In genomic region chr9:33239922-33240321, GRCh38 we compare ENCODE assay signal across 11 cellular contexts. TPM values are rescaled to one million over a fixed set of nuclear protein-coding genes. Genes with fewer than 3 reads are reported as not detected.
DNase-seq lines count a peak whose midpoint lies in the region; ATAC-seq and TF ChIP-seq lines count a peak whose summit lies in the region.
"Had no signal": no experiment of that assay in that cellular context is flagged by ENCODE, and none has a peak within 500 bp of the region (broad histone marks: within the 10 kb centered on the region; RNA-seq: fewer than 3 reads in every experiment).

TSS of gene SPINK4 (plus strand) at chr9:33240167. CDS start at chr9:33240209, 42 bp downstream.

- TF ChIP-seq POLR2A in Peyer's patch (IDR thresholded peaks at IDR 0.05), result peak; percentile 60 to 66

- WGBS in psoas muscle, 3 donors, result 13 to 15% (median 13%) methylated on average over 7 of the region's 7 CpGs

- H3K4me1 ChIP-seq in Peyer's patch, result peaks cover 0 to 23% (median 2%) of the 10 kb centered on the region in 4 donors
- H3K4me1 ChIP-seq in psoas muscle, result peaks cover 15% of the 10 kb centered on the region

- H3K27ac ChIP-seq in Peyer's patch (peak within 1 kb of the TSS in 2 of 4 donors; percentile 59 to 61), psoas muscle (peak within 1 kb of the TSS; percentile 27)

- TF ChIP-seq CTCF in Peyer's patch (IDR thresholded peaks at IDR 0.05) (no peak), psoas muscle (IDR thresholded peaks at IDR 0.05) (no peak)

- H3K4me3 ChIP-seq in Peyer's patch (peak within 1 kb of the TSS in 2 of 4 donors; percentile 7 to 27), psoas muscle (no peak within 1 kb of the TSS)

- H3K36me3 ChIP-seq in Peyer's patch, result no peaks in the 10 kb centered on the region
- H3K36me3 ChIP-seq in psoas muscle (ENCODE audit: insufficient read depth in 1 of 2, low read depth in 1 of 2), result no peaks in the 10 kb centered on the region

- intact Hi-C loops in Right ventricle myocardium superior (cut with DNase I) (no loop called here), psoas muscle (cut with DNase I) (no loop called here)

- peak; percentile 58 for ATAC-seq in Right ventricle myocardium superior (ENCODE audit: poor library complexity)
- peak; percentile 84 to 95 (median 90) for ATAC-seq in psoas muscle
- no peak for ATAC-seq in GM19351 (IDR thresholded peaks at IDR 0.05; ENCODE audit: unreplicated experiment)
- ATAC-seq in GM18868 (IDR thresholded peaks at IDR 0.05; ENCODE audit: unreplicated experiment), result no peak

- no peaks in the 10 kb centered on the region for H3K27me3 ChIP-seq in Peyer's patch
- no peaks in the 10 kb centered on the region for H3K27me3 ChIP-seq in psoas muscle (ENCODE audit: insufficient read depth in 3 of 3, low read length in 2 of 3)

- DNase-seq in H4 (ENCODE audit: low spot score) (peak; percentile 48), Peyer's patch (peak in 2 of 3 donors; percentile 49 to 64), Right ventricle myocardium superior (no peak), psoas muscle (peak; percentile 53 to 85), occipital lobe (lab: John Stamatoyannopoulos, UW) (no peak)
- DNase-seq in activated CD4-positive, CD25-positive, alpha-beta regulatory T cell (lab: John Stamatoyannopoulos, UW), result no peak
- DNase-seq: activated CD4-positive, alpha-beta memory T cell treated with anti-CD3 and anti-CD28 coated beads for 36 hours; effector memory CD4-positive, alpha-beta T cell; hippocampal formation had no signal

- H3K9me3 ChIP-seq in Peyer's patch (no peaks in the 10 kb centered on the region), psoas muscle (no peaks in the 10 kb centered on the region)

RNA-seq across cellular contexts. Expression of gene SPINK4, which starts in this region (rescaled TPM):
- 4.5 TPM in 1 of 2 replicates, not detected in the other for total RNA-seq in H4 (2014; rRNA removed; shearing (Covaris generic))
- total RNA-seq in Peyer's patch, result 100 to 1,000 TPM; 106 to 639 (median 276) TPM
- not detected for total RNA-seq in Right ventricle myocardium superior
- total RNA-seq in psoas muscle, result not detected
- polyA plus RNA-seq in psoas muscle, result under 1 TPM in 1 of 3 donors, not detected in 2; 0.34 TPM
- total RNA-seq in occipital lobe, result not detected
- total RNA-seq: activated CD4-positive, alpha-beta memory T cell treated with anti-CD3 and anti-CD28 coated beads for 36 hours had no signal

Comparison
In these comparisons a context has a peak if more than half of its experiments do, and no peak if none do; other contexts are left out.
1. RNA of gene SPINK4 (total RNA-seq): 106 to 639 TPM in Peyer's patch; 4.5 TPM in H4, not detected in Right ventricle myocardium superior (single experiment), not detected in psoas muscle and not detected in occipital lobe (single experiment); every median in the first group is over 10 times any median in the second.
2. Peak in ATAC-seq in Right ventricle myocardium superior; RNA of the gene not detected or under 1 TPM.
3. Peak in DNase-seq, ATAC-seq and H3K27ac ChIP-seq in psoas muscle; RNA of the gene not detected or under 1 TPM.
4. DNase-seq: peak in H4 (single experiment) and Peyer's patch (2 of 3); none in Right ventricle myocardium superior (single experiment), activated CD4-positive, CD25-positive, alpha-beta regulatory T cell (0 of 4) and occipital lobe (single experiment).